In genomic region chr1:159941867-159942560, GRCh38 we compare ENCODE assay signal across 23 cellular contexts. TPM values are rescaled to one million over a fixed set of nuclear protein-coding genes. Genes with fewer than 3 reads are reported as not detected.
A peak's percentile ranks its signal among the peaks of the same experiment; 100 is the strongest.
DNase-seq lines count a peak whose midpoint lies in the region; ATAC-seq and TF ChIP-seq lines count a peak whose summit lies in the region.
"Had no signal": no experiment of that assay in that cellular context is flagged by ENCODE, and none has a peak within 500 bp of the region (broad histone marks: within the 10 kb centered on the region; RNA-seq: fewer than 3 reads in every experiment).

No MANE protein-coding gene starts in this region.

- WGBS in spleen, 5 donors, result 77 to 89% (median 83%) methylated on average over 7 to 10 of the region's 10 CpGs

- H3K4me1 Mint-ChIP-seq in glutamatergic neuron (ENCODE audit: low read depth, unreplicated experiment) (peaks cover 34% of the 10 kb centered on the region), HFFc6 (ENCODE audit: low read depth) (peaks cover 17% of the 10 kb centered on the region; the same call in 1 of the 2 replicates)
- H3K4me1 Mint-ChIP-seq in stimulated activated effector memory CD8-positive, alpha-beta T cell treated with anti-CD3 and anti-CD28 coated beads, Interleukin-12 subunit alpha, Interleukin-12 subunit beta, amount 100 ng/mL, for 72 hours, result peaks cover 16% of the 10 kb centered on the region

- no peak for TF ChIP-seq POLR2A in spleen (IDR thresholded peaks at IDR 0.05)

- peaks cover 0 to 61% (median 21%) of the 10 kb centered on the region in 7 donors for H3K27me3 ChIP-seq in spleen (replicated peaks in 1 of 7)
- H3K27me3 ChIP-seq: ascending aorta, right atrium auricular region had no signal

- no peaks in the 10 kb centered on the region for H3K36me3 ChIP-seq in spleen
- H3K36me3 ChIP-seq: ascending aorta, right atrium auricular region, tibial artery had no signal

- no peak for TF ChIP-seq CTCF in glutamatergic neuron (IDR thresholded peaks at IDR 0.05; ENCODE audit: partially characterized antibody, unreplicated experiment)
- TF ChIP-seq CTCF in spleen (IDR thresholded peaks at IDR 0.05 in 8 of 11, conservative IDR thresholded peaks at IDR 0.05 in 3 of 11), result no peak
- TF ChIP-seq CTCF in HFFc6 (IDR thresholded peaks at IDR 0.05), result no peak

- H3K9me3 Mint-ChIP-seq in glutamatergic neuron (ENCODE audit: unreplicated experiment), result peaks cover 4% of the 10 kb centered on the region
- no peaks in the 10 kb centered on the region for H3K9me3 Mint-ChIP-seq in HFFc6
- no peaks in the 10 kb centered on the region for H3K9me3 Mint-ChIP-seq in stimulated activated effector memory CD8-positive, alpha-beta T cell treated with anti-CD3 and anti-CD28 coated beads, Interleukin-12 subunit alpha, Interleukin-12 subunit beta, amount 100 ng/mL, for 72 hours
- H3K9me3 Mint-ChIP-seq: activated CD4-positive, alpha-beta T cell treated with anti-CD3 and anti-CD28 coated beads, Interleukin-2, amount 10 ng/mL, durations not matched to agents 24 days and 14 days; T-cell had no signal

- H3K27ac ChIP-seq in spleen, result no peak overlapping the region
- H3K27ac ChIP-seq: ascending aorta, right atrium auricular region, tibial artery had no signal

- intact Hi-C loops in spleen (cut with DNase I; ENCODE audit: low total_unique reads), result no loop called here

- peak overlapping the region; percentile 55 for H3K27ac Mint-ChIP-seq in glutamatergic neuron (ENCODE audit: unreplicated experiment)
- no peak overlapping the region for H3K27ac Mint-ChIP-seq in HFFc6
- no peak overlapping the region for H3K27ac Mint-ChIP-seq in stimulated activated effector memory CD8-positive, alpha-beta T cell treated with anti-CD3 and anti-CD28 coated beads, Interleukin-12 subunit alpha, Interleukin-12 subunit beta, amount 100 ng/mL, for 72 hours
- H3K27ac Mint-ChIP-seq: activated CD4-positive, alpha-beta T cell treated with anti-CD3 and anti-CD28 coated beads, Interleukin-2, amount 10 ng/mL, durations not matched to agents 24 days and 14 days; CD4-positive, CD25-positive, alpha-beta regulatory T cell had no signal

- no peak overlapping the region for H3K4me3 ChIP-seq in spleen
- H3K4me3 ChIP-seq: ascending aorta, right atrium auricular region, tibial artery had no signal

- H3K9me3 ChIP-seq in spleen, result no peaks in the 10 kb centered on the region
- H3K9me3 ChIP-seq: ascending aorta, right atrium auricular region, tibial artery had no signal

- no peak for ATAC-seq in stimulated activated effector memory CD8-positive, alpha-beta T cell treated with anti-CD3 and anti-CD28 coated beads, Interleukin-12 subunit alpha, Interleukin-12 subunit beta, amount 100 ng/mL, for 72 hours
- ATAC-seq: T-cell had no signal

- H3K36me3 Mint-ChIP-seq in glutamatergic neuron (ENCODE audit: unreplicated experiment), result no peaks in the 10 kb centered on the region
- no peaks in the 10 kb centered on the region for H3K36me3 Mint-ChIP-seq in HFFc6 (ENCODE audit: low read depth)
- no peaks in the 10 kb centered on the region for H3K36me3 Mint-ChIP-seq in stimulated activated effector memory CD8-positive, alpha-beta T cell treated with anti-CD3 and anti-CD28 coated beads, Interleukin-12 subunit alpha, Interleukin-12 subunit beta, amount 100 ng/mL, for 72 hours
- H3K36me3 Mint-ChIP-seq: T-cell had no signal

- DNase-seq in NCI-H510A treated with DMSO at 0.1 percent for 48 hours (lab: John Stamatoyannopoulos, UW) (peak; percentile 13), NCI-H510A (lab: John Stamatoyannopoulos, UW) (no peak), NCI-H69 (lab: John Stamatoyannopoulos, UW) (peak; percentile 100), glutamatergic neuron (no peak), spleen (peak; percentile 52), dermis blood vessel endothelial cell (no peak), HFFc6 (no peak)
- no peak for DNase-seq in stimulated activated effector memory CD8-positive, alpha-beta T cell treated with anti-CD3 and anti-CD28 coated beads, Interleukin-12 subunit alpha, Interleukin-12 subunit beta, amount 100 ng/mL, for 72 hours (ENCODE audit: low spot score in 2 of 2)
- DNase-seq: ACHN; activated CD4-positive, alpha-beta T cell treated with anti-CD3 and anti-CD28 coated beads, Interleukin-2, amount 10 ng/mL, durations not matched to agents 24 days and 14 days; activated CD8-positive, alpha-beta memory T cell treated with anti-CD3 and anti-CD28 coated beads, Interleukin-2, amount 50 U/mL, for 4 hours; activated naive CD4-positive, alpha-beta T cell treated with Interleukin-2 at 50 U/mL for 16 hours; CD4-positive, CD25-positive, alpha-beta regulatory T cell; DND-41; hippocampal formation; kidney; Right ventricle myocardium superior; stimulated activated naive CD4-positive, alpha-beta T cell; T-cell had no signal

- H3K27me3 Mint-ChIP-seq in glutamatergic neuron (ENCODE audit: unreplicated experiment) (peaks cover 19% of the 10 kb centered on the region), HFFc6 (ENCODE audit: insufficient read depth) (peaks cover 49% of the 10 kb centered on the region)

- H3K4me3 Mint-ChIP-seq in glutamatergic neuron (ENCODE audit: unreplicated experiment) (peak overlapping the region; percentile 69), HFFc6 (no peak overlapping the region)
- H3K4me3 Mint-ChIP-seq in stimulated activated effector memory CD8-positive, alpha-beta T cell treated with anti-CD3 and anti-CD28 coated beads, Interleukin-12 subunit alpha, Interleukin-12 subunit beta, amount 100 ng/mL, for 72 hours, result no peak overlapping the region
- H3K4me3 Mint-ChIP-seq: activated CD4-positive, alpha-beta T cell treated with anti-CD3 and anti-CD28 coated beads, Interleukin-2, amount 10 ng/mL, durations not matched to agents 24 days and 14 days; T-cell had no signal

- H3K4me1 ChIP-seq in spleen, result peaks cover 4 to 30% (median 22%) of the 10 kb centered on the region in 6 donors

RNA-seq across cellular contexts. Expression of gene IGSF9, which starts 3.4 kb away (rescaled TPM):
- total RNA-seq in glutamatergic neuron (ENCODE audit: unreplicated experiment), result 23.4 TPM
- 1 to 10 TPM in 4 of 7 donors, under 1 TPM in 3; 0.64 to 2.1 (median 1.1) TPM for total RNA-seq in spleen
- polyA plus RNA-seq in spleen, result under 1 TPM; 0.12 to 0.80 (median 0.46) TPM
- not detected in 2 replicates for total RNA-seq in dermis blood vessel endothelial cell
- not detected for total RNA-seq in HFFc6 (2021; fragmentation: NEBNext Ultra II Directional; extraction: Animal tissue kit (Norgen Biotek cat#: 25700))
- total RNA-seq: activated CD4-positive, alpha-beta T cell treated with anti-CD3 and anti-CD28 coated beads, Interleukin-2, amount 10 ng/mL, durations not matched to agents 24 days and 14 days; CD4-positive, CD25-positive, alpha-beta regulatory T cell; chondrocyte had no signal

RNA-seq across cellular contexts. Expression of gene SLAMF9, which starts 12.0 kb away (rescaled TPM):
- total RNA-seq in glutamatergic neuron (ENCODE audit: unreplicated experiment), result not detected
- 1 to 10 TPM in 1 of 7 donors, under 1 TPM in 2, not detected in 4; 0.67 to 1.3 (median 0.89) TPM for total RNA-seq in spleen
- polyA plus RNA-seq in spleen, result under 1 TPM; 0.14 to 0.26 (median 0.22) TPM
- not detected in 2 replicates for total RNA-seq in dermis blood vessel endothelial cell
- total RNA-seq in HFFc6 (2021; fragmentation: NEBNext Ultra II Directional; extraction: Animal tissue kit (Norgen Biotek cat#: 25700)), result under 1 TPM in 3 of 6 experiments, not detected in 3; 0.41 to 0.51 (median 0.46) TPM
- total RNA-seq: activated CD4-positive, alpha-beta T cell treated with anti-CD3 and anti-CD28 coated beads, Interleukin-2, amount 10 ng/mL, durations not matched to agents 24 days and 14 days; ascending aorta; CD4-positive, CD25-positive, alpha-beta regulatory T cell; chondrocyte; kidney; right atrium auricular region; Right ventricle myocardium superior; T-cell had no signal
- polyA plus RNA-seq: CD4-positive, CD25-positive, alpha-beta regulatory T cell had no signal

RNA-seq across cellular contexts. Expression of gene TAGLN2, which starts 16.7 kb away (rescaled TPM):
- 160 TPM for total RNA-seq in glutamatergic neuron (ENCODE audit: unreplicated experiment)
- total RNA-seq in spleen, result 100 to 1,000 TPM; 341 to 505 (median 407) TPM
- polyA plus RNA-seq in spleen, result 100 to 1,000 TPM; 351 to 525 (median 475) TPM
- 276 and 348 TPM in 2 replicates for total RNA-seq in dermis blood vessel endothelial cell
- total RNA-seq in HFFc6 (2021; fragmentation: NEBNext Ultra II Directional; extraction: Animal tissue kit (Norgen Biotek cat#: 25700)), result 100 to 1,000 TPM; 560 to 914 (median 815) TPM

RNA-seq across cellular contexts. Expression of gene CFAP45, which starts 42.0 kb away (rescaled TPM):
- 0.49 TPM for total RNA-seq in glutamatergic neuron (ENCODE audit: unreplicated experiment)
- 1 to 10 TPM; 1.1 to 3.0 (median 2.0) TPM for total RNA-seq in spleen
- 1 to 10 TPM in 2 of 3 donors, under 1 TPM in 1; 0.58 to 2.8 (median 1.2) TPM for polyA plus RNA-seq in spleen
- total RNA-seq in dermis blood vessel endothelial cell, result 0.17 and 0.19 TPM in 2 replicates
- 1 to 10 TPM in 4 of 6 experiments, under 1 TPM in 2; 0.94 to 2.5 (median 1.2) TPM for total RNA-seq in HFFc6 (2021; fragmentation: NEBNext Ultra II Directional; extraction: Animal tissue kit (Norgen Biotek cat#: 25700))
- total RNA-seq: ascending aorta had no signal

Comparison
In these comparisons a context has a peak if more than half of its experiments do, and no peak if none do; other contexts are left out.
1. DNase-seq: peak in NCI-H510A treated with DMSO at 0.1 percent for 48 hours (single experiment), NCI-H69 (single experiment) and spleen (single experiment); none in NCI-H510A (single experiment), glutamatergic neuron (single experiment), dermis blood vessel endothelial cell (single experiment), HFFc6 (single experiment) and stimulated activated effector memory CD8-positive, alpha-beta T cell treated with anti-CD3 and anti-CD28 coated beads, Interleukin-12 subunit alpha, Interleukin-12 subunit beta, amount 100 ng/mL, for 72 hours (0 of 2).